Comparison of ENCODE assay signal across 14 cellular contexts in the genomic region with DNA sequence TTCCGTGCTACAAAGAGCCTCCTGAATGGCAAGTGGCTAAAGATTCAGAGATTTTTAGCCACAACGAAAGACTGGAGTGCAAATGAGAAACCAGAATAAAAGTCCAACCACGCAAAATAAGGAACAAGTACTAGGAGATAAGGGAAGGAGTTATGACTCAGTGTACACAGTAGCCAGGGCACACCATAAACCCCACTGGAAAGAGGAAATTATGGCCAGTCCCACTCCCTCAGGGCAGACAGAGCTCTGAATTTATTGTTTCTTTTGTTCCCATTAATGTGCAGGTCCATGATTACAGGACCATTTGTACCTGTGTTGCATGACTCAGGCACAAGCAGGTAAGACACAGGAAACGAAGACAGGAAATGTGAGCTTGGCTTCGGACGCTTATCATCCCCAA.
A peak's percentile ranks its signal among the peaks of the same experiment; 100 is the strongest.
DNase-seq lines count a peak whose midpoint lies in the region; TF ChIP-seq lines count a peak whose summit lies in the region.
"Had no signal": no experiment of that assay in that cellular context is flagged by ENCODE, and none has a peak within 500 bp of the region (broad histone marks: within the 10 kb centered on the region; RNA-seq: fewer than 3 reads in every experiment).

No MANE protein-coding gene starts in this region.

- no peak overlapping the region for H3K9ac ChIP-seq in mammary epithelial cell (ENCODE audit: insufficient read depth, low read length)

- dilution Hi-C loops in mammary epithelial cell (cut with HindIII; ENCODE audit: low sequenced_read_pairs): no loop called here

- H3K79me2 ChIP-seq in mammary epithelial cell (ENCODE audit: insufficient read depth, low read length): no peaks in the 10 kb centered on the region

- intact Hi-C loops in mammary epithelial cell (cut with micrococcal nuclease) (no loop called here), prostate gland (cut with DNase I) (no loop called here)

- H3K27me3 ChIP-seq in mammary epithelial cell (ENCODE audit: insufficient read depth, low read length) (no peaks in the 10 kb centered on the region), prostate gland (replicated peaks; ENCODE audit: insufficient read depth) (no peaks in the 10 kb centered on the region)
- H3K27me3 ChIP-seq: uterus had no signal

- DNase-seq in NCI-H748 (lab: John Stamatoyannopoulos, UW; ENCODE audit: unreplicated experiment) (peak; percentile 4), NCI-H748 treated with DMSO at 0.1 percent for 48 hours (lab: John Stamatoyannopoulos, UW) (no peak), NOMO-1 treated with dmso at 0.1 percent for 144 hours (lab: John Stamatoyannopoulos, UW; ENCODE audit: unreplicated experiment) (peak; percentile 58), mammary epithelial cell (peak; percentile 94), prostate gland (ENCODE audit: low spot score) (peak; percentile 43), NCI-H526 treated with DMSO at 0.1 percent for 48 hours (lab: John Stamatoyannopoulos, UW) (no peak), NCI-H2227 (lab: John Stamatoyannopoulos, UW; ENCODE audit: unreplicated experiment) (no peak), GF-D8 (lab: John Stamatoyannopoulos, UW) (no peak)
- DNase-seq: activated CD4-positive, CD25-positive, alpha-beta regulatory T cell; endodermal cell; natural killer cell; NCI-H1694; uterus had no signal

- peak overlapping the region; percentile 32 for H3K4me2 ChIP-seq in mammary epithelial cell (ENCODE audit: insufficient read depth, low read depth, low read length)

- peak overlapping the region; percentile 0 for H2AFZ ChIP-seq in mammary epithelial cell (ENCODE audit: low read depth, low read length)

- H3K27ac ChIP-seq in mammary epithelial cell (ENCODE audit: insufficient read depth, low read depth, low read length): peak overlapping the region; percentile 60
- H3K27ac ChIP-seq in prostate gland: no peak overlapping the region
- H3K27ac ChIP-seq: C4-2B, uterus had no signal

- H3K36me3 ChIP-seq in mammary epithelial cell (ENCODE audit: insufficient read depth, low read length) (no peaks in the 10 kb centered on the region), prostate gland (no peaks in the 10 kb centered on the region)
- H3K36me3 ChIP-seq: uterus had no signal

- TF ChIP-seq CTCF in mammary epithelial cell (conservative IDR thresholded peaks at IDR 0.05 in 1 of 2, IDR thresholded peaks at IDR 0.05 in 1 of 2; ENCODE audit: extremely low read depth in 1 of 2, insufficient read depth in 1 of 2, low read depth in 1 of 2, low read length in 2 of 2): no peak
- no peak for TF ChIP-seq CTCF in prostate gland (IDR thresholded peaks at IDR 0.05)

- H3K4me1 ChIP-seq in mammary epithelial cell (ENCODE audit: insufficient read depth, low read length) (peaks cover 35% of the 10 kb centered on the region), prostate gland (replicated peaks) (no peaks in the 10 kb centered on the region)
- H3K4me1 ChIP-seq: uterus had no signal

- H3K9me3 ChIP-seq in mammary epithelial cell (replicated peaks; ENCODE audit: insufficient read depth, low read length) (peaks cover 3% of the 10 kb centered on the region), prostate gland (no peaks in the 10 kb centered on the region)
- H3K9me3 ChIP-seq: uterus had no signal

- no peak for TF ChIP-seq POLR2A in prostate gland (IDR thresholded peaks at IDR 0.05)

- no TSS peak for BruUV-seq in mammary epithelial cell (replicated peaks; lab: Mats Ljungman, UMichigan)

- no peak overlapping the region for H3K4me3 ChIP-seq in mammary epithelial cell (replicated peaks in 1 of 3; ENCODE audit: insufficient read depth in 1 of 3, low read depth in 2 of 3, low read length in 3 of 3)
- H3K4me3 ChIP-seq in prostate gland: no peak overlapping the region
- H3K4me3 ChIP-seq: uterus had no signal

- WGBS in mammary epithelial cell (ENCODE audit: low coverage, missing lambda C conversion rate): 10% methylated on average over 6 of the region's 6 CpGs
- 57% methylated on average over 6 of the region's 6 CpGs for WGBS in prostate gland

- H4K20me1 ChIP-seq in mammary epithelial cell (ENCODE audit: insufficient read depth, low read length): no peaks in the 10 kb centered on the region

- CTCF ChIA-PET in mammary epithelial cell (lab: Charles Lee; ENCODE audit: low non-redundant PET): interaction anchor here (0.6 kb wide), 1 partner anchor 748 kb away, joined by 3 read pairs; no protein-coding TSS in a partner anchor

- in situ Hi-C loops in mammary epithelial cell (cut with MboI; ENCODE audit: low sequenced_read_pairs in 2 of 2): no loop called here

Comparison
In these comparisons a context has a peak if more than half of its experiments do, and no peak if none do; other contexts are left out.
1. DNase-seq: peak in NCI-H748 (single experiment), NOMO-1 treated with dmso at 0.1 percent for 144 hours (single experiment), mammary epithelial cell (single experiment) and prostate gland (single experiment); none in NCI-H748 treated with DMSO at 0.1 percent for 48 hours (single experiment), NCI-H526 treated with DMSO at 0.1 percent for 48 hours (single experiment), NCI-H2227 (single experiment) and GF-D8 (single experiment).